In the genomic region with DNA sequence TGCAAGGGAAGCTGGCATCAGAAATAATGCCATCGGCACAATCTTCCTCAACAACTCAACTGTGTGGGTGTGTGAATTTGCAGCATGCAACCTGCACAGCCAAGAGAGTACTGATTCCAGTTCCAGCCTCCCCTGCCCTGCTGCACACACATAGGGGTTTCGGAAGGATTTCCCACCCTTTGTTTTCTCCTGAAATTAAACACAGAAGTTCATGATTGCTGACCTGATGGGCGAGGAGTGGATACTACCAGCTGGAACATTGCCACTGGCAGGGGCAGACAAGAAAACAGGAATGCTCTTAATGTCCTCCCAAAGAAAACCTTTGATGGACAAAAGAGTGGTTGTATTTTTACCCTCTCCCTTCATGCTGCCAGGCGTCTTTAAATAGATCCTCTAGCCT, we compare ENCODE assay signal across 18 cellular contexts. TPM values are rescaled to one million over a fixed set of nuclear protein-coding genes. Genes with fewer than 3 reads are reported as not detected.
A peak's percentile ranks its signal among the peaks of the same experiment; 100 is the strongest.
DNase-seq lines count a peak whose midpoint lies in the region; ATAC-seq, FAIRE-seq and TF ChIP-seq lines count a peak whose summit lies in the region.
"Had no signal": no experiment of that assay in that cellular context is flagged by ENCODE, and none has a peak within 500 bp of the region (broad histone marks: within the 10 kb centered on the region; RNA-seq: fewer than 3 reads in every experiment).

No MANE protein-coding gene starts in this region.

- FAIRE-seq in bronchial epithelial cell (lab: Jason Lieb, UNC), result peak; percentile 50
- FAIRE-seq: A204.1, K562 had no signal

- H3K4me3 ChIP-seq in bronchial epithelial cell (ENCODE audit: low read depth, low read length), result no peak overlapping the region
- no peak overlapping the region for H3K4me3 ChIP-seq in MM.1S (ENCODE audit: low read length)
- H3K4me3 ChIP-seq: BLaER1 treated with 17β-estradiol and CSF1 and Interleukin-3, amounts not matched to agents 10 nM and 100 nM; K562 had no signal

- no peaks in the 10 kb centered on the region for H4K20me1 ChIP-seq in MM.1S (ENCODE audit: insufficient read depth, low read length)
- H4K20me1 ChIP-seq: BLaER1 treated with 17β-estradiol and CSF1 and Interleukin-3, amounts not matched to agents 10 nM and 100 nM had no signal

- peak overlapping the region; percentile 12 for H3K27ac ChIP-seq in layer of hippocampus (ENCODE audit: low read depth, low read length)
- peak overlapping the region; percentile 83 for H3K27ac ChIP-seq in substantia nigra (ENCODE audit: low read depth, low read length, poor library complexity, severe bottlenecking)
- no peak overlapping the region for H3K27ac ChIP-seq in MM.1S (ENCODE audit: low read length)
- H3K27ac ChIP-seq: BLaER1 treated with 17β-estradiol and CSF1 and Interleukin-3, amounts not matched to agents 10 nM and 100 nM had no signal

- no peaks in the 10 kb centered on the region for H3K27me3 ChIP-seq in bronchial epithelial cell (ENCODE audit: control insufficient read depth, insufficient read depth, low read length)
- H3K27me3 ChIP-seq in layer of hippocampus (ENCODE audit: control insufficient read depth, insufficient read depth, low read length), result no peaks in the 10 kb centered on the region
- no peaks in the 10 kb centered on the region for H3K27me3 ChIP-seq in MM.1S (replicated peaks; ENCODE audit: insufficient read depth, low read length)

- H3K36me3 ChIP-seq in bronchial epithelial cell (ENCODE audit: control insufficient read depth, insufficient read depth, low read length), result no peaks in the 10 kb centered on the region
- no peaks in the 10 kb centered on the region for H3K36me3 ChIP-seq in MM.1S (replicated peaks; ENCODE audit: insufficient read depth, low read length)
- H3K36me3 ChIP-seq: BLaER1 treated with 17β-estradiol and CSF1 and Interleukin-3, amounts not matched to agents 10 nM and 100 nM had no signal

- H3K9ac ChIP-seq in MM.1S (ENCODE audit: low read length), result no peak overlapping the region
- H3K9ac ChIP-seq: BLaER1 treated with 17β-estradiol and CSF1 and Interleukin-3, amounts not matched to agents 10 nM and 100 nM had no signal

- H3K9me3 ChIP-seq in MM.1S (replicated peaks; ENCODE audit: insufficient read depth, low read length), result no peaks in the 10 kb centered on the region
- H3K9me3 ChIP-seq: BLaER1 treated with 17β-estradiol and CSF1 and Interleukin-3, amounts not matched to agents 10 nM and 100 nM had no signal

- H3K4me2 ChIP-seq in MM.1S (ENCODE audit: low read depth, low read length), result no peak overlapping the region

- H3K79me2 ChIP-seq in MM.1S (ENCODE audit: low read length), result no peaks in the 10 kb centered on the region

- no peaks in the 10 kb centered on the region for H3F3A ChIP-seq in MM.1S (ENCODE audit: insufficient read depth, low read length)

- ATAC-seq in left lobe of liver, result no peak
- ATAC-seq in HG03097 (IDR thresholded peaks at IDR 0.05; ENCODE audit: low FRiP score, unreplicated experiment), result no peak
- ATAC-seq: K562, Right ventricle myocardium inferior had no signal

- in situ Hi-C loops in G401 (cut with HindIII; ENCODE audit: low sequenced_read_pairs), result no loop called here

- DNase-seq in G401 (ENCODE audit: low spot score) (peak; percentile 52), bronchial epithelial cell (ENCODE audit: low read depth) (no peak), substantia nigra (lab: John Stamatoyannopoulos, UW) (peak in 5 of 49 donors; percentile 9 to 40 (median 23)), left lobe of liver (ENCODE audit: low spot score) (no peak), MM.1S (no peak)
- DNase-seq: DMS 273 treated with DMSO at 0.1 percent for 48 hours, GF-D8, GOT3, NCI-H1092, NCI-H146, NCI-H510A treated with DMSO at 0.1 percent for 48 hours, NCI-H82 had no signal

- no peak overlapping the region for H2AFZ ChIP-seq in MM.1S (ENCODE audit: low read length)

- TF ChIP-seq CTCF in bronchial epithelial cell (IDR thresholded peaks at IDR 0.05; ENCODE audit: insufficient read depth, low read length, severe bottlenecking) (no peak), MM.1S (IDR thresholded peaks at IDR 0.05; ENCODE audit: low read length) (no peak)

- no peaks in the 10 kb centered on the region for H3K4me1 ChIP-seq in MM.1S (ENCODE audit: low read length)

- no peaks in the 10 kb centered on the region for H3K9me2 ChIP-seq in MM.1S (replicated peaks; ENCODE audit: insufficient read depth, low read length)

RNA-seq across cellular contexts. Expression of a gene that starts 4.8 kb away (rescaled TPM):
- not detected in 2 replicates for total RNA-seq in G401 (2014; rRNA removed; shearing (Covaris generic))
- total RNA-seq in bronchial epithelial cell (not detected in 2 replicates), left lobe of liver (not detected)
- total RNA-seq: K562, Right ventricle myocardium inferior had no signal
